ENCODE assay signal across 8 cellular contexts in the genomic region with DNA sequence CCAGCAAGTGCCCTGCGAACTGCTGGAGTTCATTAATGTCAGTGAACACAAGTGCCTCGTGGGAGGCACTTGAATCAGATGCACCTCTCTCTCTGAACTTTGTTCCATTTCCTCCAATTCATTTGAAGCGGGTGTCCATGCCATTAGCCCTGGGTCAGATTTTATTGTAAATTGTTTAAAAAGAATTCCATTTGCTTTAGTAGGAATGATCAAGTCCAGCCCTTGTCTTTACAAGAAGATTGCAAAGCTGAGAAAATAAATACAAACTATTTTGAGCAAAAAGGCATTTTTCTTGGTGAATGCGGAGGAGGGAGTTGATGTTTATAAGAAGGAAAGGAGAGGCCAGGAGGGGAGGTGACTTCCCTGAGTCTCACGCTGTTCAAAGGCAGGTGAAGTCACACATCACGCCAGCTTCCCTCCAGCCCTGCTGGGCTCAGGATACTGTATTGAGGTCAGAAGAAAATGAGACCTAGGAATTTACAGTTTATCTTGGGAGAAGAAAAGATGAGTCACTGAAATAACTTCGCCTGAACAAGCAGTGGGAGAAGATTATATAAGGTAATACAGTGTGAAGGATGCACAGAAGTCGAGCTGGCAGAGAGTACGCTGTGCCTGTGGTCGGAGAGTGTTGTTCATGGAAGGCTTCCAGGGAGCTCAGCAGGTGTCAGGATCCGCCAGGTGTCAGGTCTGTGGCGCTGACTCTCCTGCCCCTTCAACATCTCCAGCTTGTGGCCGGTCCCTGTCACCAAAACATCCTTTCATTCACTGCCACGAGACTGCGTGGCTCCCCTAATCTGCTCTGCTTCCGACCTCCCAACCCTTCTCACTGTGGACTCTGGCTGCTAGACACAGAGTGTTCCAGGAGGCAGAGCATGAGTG. TPM values are rescaled to one million over a fixed set of nuclear protein-coding genes. Genes with fewer than 3 reads are reported as not detected.
DNase-seq lines count a peak whose midpoint lies in the region; ATAC-seq and TF ChIP-seq lines count a peak whose summit lies in the region.

No MANE protein-coding gene starts in this region.

- TF ChIP-seq CTCF in 22Rv1 (IDR thresholded peaks at IDR 0.05): peak; percentile 11; the same call in 1 of the 2 replicates

- H3K9me3 ChIP-seq in adipocyte (ENCODE audit: control insufficient read depth, low read length): no peaks in the 10 kb centered on the region

- peaks cover 5% of the 10 kb centered on the region for H3K27me3 ChIP-seq in adipocyte (replicated peaks; ENCODE audit: control insufficient read depth, insufficient read depth, low read length)

- no peak overlapping the region for H3K9ac ChIP-seq in adipocyte (ENCODE audit: low read length)

- no peak overlapping the region for H3K4me3 ChIP-seq in adipocyte (ENCODE audit: low read length)

- no peaks in the 10 kb centered on the region for H3K36me3 ChIP-seq in adipocyte (ENCODE audit: control insufficient read depth, insufficient read depth, low read length, severe bottlenecking)

- no peak overlapping the region; the same call in 1 of the 2 replicates for H3K27ac ChIP-seq in 22Rv1

- peaks cover 23% of the 10 kb centered on the region for H3K4me1 ChIP-seq in adipocyte (ENCODE audit: control insufficient read depth, insufficient read depth, low read length)

- DNase-seq in M059J (ENCODE audit: low read depth) (peak; percentile 90), adipocyte (ENCODE audit: low read depth) (peak; percentile 43), iPS-NIHi7 (ENCODE audit: extremely low spot score) (peak; percentile 29), NCI-H1436 (lab: John Stamatoyannopoulos, UW) (no peak), GF-D8 (lab: John Stamatoyannopoulos, UW) (no peak)
- DNase-seq in NK-92 treated with Interleukin-12 subunit alpha and Interleukin-12 subunit beta, amount 100 ng/mL, for 24 hours (lab: John Stamatoyannopoulos, UW): no peak

- no peak for ATAC-seq in GM18868 (IDR thresholded peaks at IDR 0.05; ENCODE audit: unreplicated experiment)

RNA-seq across cellular contexts. Expression of a gene that starts 36.5 kb away (rescaled TPM):
- 0.02 and 0.42 TPM in 2 replicates for total RNA-seq in M059J (2014; rRNA removed; shearing (Covaris generic))

Comparison
In these comparisons a context has a peak if more than half of its experiments do, and no peak if none do; other contexts are left out.
1. DNase-seq: peak in M059J (single experiment), adipocyte (single experiment) and iPS-NIHi7 (single experiment); none in NK-92 treated with Interleukin-12 subunit alpha and Interleukin-12 subunit beta, amount 100 ng/mL, for 24 hours (single experiment), NCI-H1436 (single experiment) and GF-D8 (single experiment).